In genomic region chr6:90644492-90644891, GRCh38 we compare ENCODE assay signal across 31 cellular contexts.
"Had no signal": no experiment of that assay in that cellular context is flagged by ENCODE, and none has a peak within 500 bp of the region (broad histone marks: within the 10 kb centered on the region; RNA-seq: fewer than 3 reads in every experiment).

No MANE protein-coding gene starts in this region.

- H3K36me3 ChIP-seq: left lung, lower lobe of right lung, neutrophil, right atrium auricular region, right lobe of liver, tibial nerve, uterus had no signal

- H3K4me3 ChIP-seq: left lung, lower lobe of right lung, psoas muscle, right atrium auricular region, right lobe of liver, smooth muscle cell, tibial nerve, uterus had no signal

- ATAC-seq: left colon; left lung; lower lobe of right lung; natural killer cell; psoas muscle; right lobe of liver; stimulated activated memory B cell treated with anti-CD40 and anti-IgM and Interleukin-4, amounts not matched to agents 10 μg/mL and 1 μg/mL and 100 μg/mL, for 72 hours; stimulated activated naive CD8-positive, alpha-beta T cell treated with anti-CD3 and anti-CD28 coated beads, Interleukin-15, amount 100 ng/mL, for 72 hours had no signal

- H3K9me3 ChIP-seq: left lung, lower lobe of right lung, neutrophil, psoas muscle, right atrium auricular region, right lobe of liver, tibial nerve, uterus had no signal

- H3K27ac ChIP-seq: left lung, lower lobe of right lung, neutrophil, parathyroid adenoma, psoas muscle, right atrium auricular region, right lobe of liver, tibial nerve, uterus had no signal

- H2AFZ ChIP-seq: parathyroid adenoma had no signal

- H3K4me1 Mint-ChIP-seq: immature natural killer cell; naive B cell; natural killer cell; neural crest cell; stimulated activated naive CD8-positive, alpha-beta T cell treated with anti-CD3 and anti-CD28 coated beads, Interleukin-15, amount 100 ng/mL, for 72 hours had no signal

- H3K27me3 Mint-ChIP-seq: stimulated activated naive CD8-positive, alpha-beta T cell treated with anti-CD3 and anti-CD28 coated beads, Interleukin-15, amount 100 ng/mL, for 72 hours had no signal

- H3K27ac Mint-ChIP-seq: immature natural killer cell; mesothelial cell of epicardium; naive B cell; natural killer cell; stimulated activated memory B cell treated with anti-CD40 and anti-IgM and Interleukin-4, amounts not matched to agents 10 μg/mL and 1 μg/mL and 100 μg/mL, for 72 hours; stimulated activated naive CD8-positive, alpha-beta T cell treated with anti-CD3 and anti-CD28 coated beads, Interleukin-15, amount 100 ng/mL, for 72 hours; type B pancreatic cell had no signal

- H3K4me2 ChIP-seq: smooth muscle cell had no signal

- H3K9me3 Mint-ChIP-seq: neural crest cell; stimulated activated naive CD8-positive, alpha-beta T cell treated with anti-CD3 and anti-CD28 coated beads, Interleukin-15, amount 100 ng/mL, for 72 hours; type B pancreatic cell had no signal

- H3K36me3 Mint-ChIP-seq: immature natural killer cell; mesothelial cell of epicardium; naive B cell; natural killer cell; stimulated activated memory B cell treated with anti-CD40 and anti-IgM and Interleukin-4, amounts not matched to agents 10 μg/mL and 1 μg/mL and 100 μg/mL, for 72 hours; type B pancreatic cell had no signal

- FAIRE-seq: islet of Langerhans, kidney had no signal

- H3K4me3 Mint-ChIP-seq: immature natural killer cell; mesothelial cell of epicardium; naive B cell; natural killer cell; neural crest cell; stimulated activated memory B cell treated with anti-CD40 and anti-IgM and Interleukin-4, amounts not matched to agents 10 μg/mL and 1 μg/mL and 100 μg/mL, for 72 hours; stimulated activated naive CD8-positive, alpha-beta T cell treated with anti-CD3 and anti-CD28 coated beads, Interleukin-15, amount 100 ng/mL, for 72 hours; type B pancreatic cell had no signal

- H3K4me1 ChIP-seq: left lung, lower lobe of right lung, psoas muscle, right atrium auricular region, right lobe of liver, tibial nerve, uterus had no signal

- DNase-seq: hippocampal formation; immature natural killer cell; kidney; left colon; left lung; lower lobe of right lung; mammary epithelial cell; mesenchymal stem cell; naive B cell; natural killer cell; occipital lobe; psoas muscle; right lobe of liver; stimulated activated CD4-positive, alpha-beta T cell treated with anti-CD3 and anti-CD28 coated beads, Interleukin-1b, Interleukin-23, amount 100 ng/mL, for 48 hours; stimulated activated CD4-positive, alpha-beta T cell treated with anti-CD3 and anti-CD28 coated beads, Interleukin-2, amount 100 ng/mL, for 48 hours; stimulated activated CD4-positive, alpha-beta T cell treated with anti-CD3 and anti-CD28 coated beads, Interleukin-4, amount 100 ng/mL, for 4 hours; stimulated activated CD8-positive, alpha-beta memory T cell treated with anti-CD3 and anti-CD28 coated beads, Interleukin-4, amount 100 ng/mL, for 48 hours; stimulated activated naive CD4-positive, alpha-beta T cell treated with Interleukin-2 at 50 U/mL for 16 hours; stimulated activated naive CD8-positive, alpha-beta T cell treated with anti-CD3 and anti-CD28 coated beads, Interleukin-15, amount 100 ng/mL, for 72 hours; substantia nigra; uterus had no signal

- H3K9ac ChIP-seq: parathyroid adenoma had no signal

- H3K79me2 ChIP-seq: parathyroid adenoma had no signal

- H3K27me3 ChIP-seq: left lung, neutrophil, right atrium auricular region, right lobe of liver, tibial nerve, uterus had no signal
